10 cellular contexts compared by ENCODE assay signal in genomic region chr17:77449373-77449907, GRCh38.
A peak's percentile ranks its signal among the peaks of the same experiment; 100 is the strongest.
DNase-seq lines count a peak whose midpoint lies in the region; ATAC-seq, FAIRE-seq and TF ChIP-seq lines count a peak whose summit lies in the region.
"Had no signal": no experiment of that assay in that cellular context is flagged by ENCODE, and none has a peak within 500 bp of the region (broad histone marks: within the 10 kb centered on the region; RNA-seq: fewer than 3 reads in every experiment).

No MANE protein-coding gene starts in this region.

- peak overlapping the region; percentile 99 for H3K4me2 ChIP-seq in BLaER1
- peak overlapping the region; percentile 89 for H3K4me2 ChIP-seq in neural progenitor cell

- no peaks in the 10 kb centered on the region for H3K9me3 ChIP-seq in BLaER1
- H3K9me3 ChIP-seq in NT2/D1 (ENCODE audit: insufficient read depth, low read length), result no peaks in the 10 kb centered on the region
- H3K9me3 ChIP-seq in neural progenitor cell (ENCODE audit: low read depth), result no peaks in the 10 kb centered on the region

- no peak for TF ChIP-seq POLR2A in GM12892 (IDR thresholded peaks at IDR 0.05; ENCODE audit: low read depth, low read length)

- H2AFZ ChIP-seq in neural progenitor cell (replicated peaks), result no peak overlapping the region

- H3K4me1 Mint-ChIP-seq in dendritic cell treated with granulocyte-macrophage colony-stimulating factor and Interleukin-4, amounts not matched to agents 40 ng/mL and 50 ng/mL, for 4 days (ENCODE audit: low read depth), result peaks cover 91% of the 10 kb centered on the region
- peaks cover 66% of the 10 kb centered on the region for H3K4me1 Mint-ChIP-seq in neural progenitor cell

- no peaks in the 10 kb centered on the region for H3K27me3 Mint-ChIP-seq in dendritic cell treated with granulocyte-macrophage colony-stimulating factor and Interleukin-4, amounts not matched to agents 40 ng/mL and 50 ng/mL, for 4 days
- H3K27me3 Mint-ChIP-seq in neural progenitor cell (ENCODE audit: insufficient read depth, low read depth), result peaks cover 6% of the 10 kb centered on the region

- H3K27ac Mint-ChIP-seq in dendritic cell treated with granulocyte-macrophage colony-stimulating factor and Interleukin-4, amounts not matched to agents 40 ng/mL and 50 ng/mL, for 4 days, result peak overlapping the region; percentile 81
- peak overlapping the region; percentile 95 for H3K27ac Mint-ChIP-seq in neural progenitor cell

- DNase-seq in NT2/D1 (ENCODE audit: low read depth, low spot score), result no peak
- DNase-seq in neural progenitor cell (ENCODE audit: low spot score), result no peak
- DNase-seq in posterior vena cava (ENCODE audit: low spot score), result no peak
- no peak for DNase-seq in GM12892 (ENCODE audit: insufficient read length)
- DNase-seq in ACHN, result no peak
- DNase-seq: NCI-H1092 had no signal

- H3K36me3 ChIP-seq in BLaER1 (peaks cover 8% of the 10 kb centered on the region; the same call in 1 of the 2 replicates), NT2/D1 (ENCODE audit: insufficient read depth, insufficient read length, low read length) (peaks cover 19% of the 10 kb centered on the region), neural progenitor cell (no peaks in the 10 kb centered on the region)

- FAIRE-seq in GM12892 (lab: Jason Lieb, UNC), result no peak
- FAIRE-seq: TTC549 had no signal

- H3K4me3 ChIP-seq in BLaER1, result peak overlapping the region; percentile 89
- H3K4me3 ChIP-seq in NT2/D1 (ENCODE audit: insufficient read length, low read depth), result no peak overlapping the region
- no peak overlapping the region for H3K4me3 ChIP-seq in neural progenitor cell

- H3K9me3 Mint-ChIP-seq in dendritic cell treated with granulocyte-macrophage colony-stimulating factor and Interleukin-4, amounts not matched to agents 40 ng/mL and 50 ng/mL, for 4 days, result no peaks in the 10 kb centered on the region
- peaks cover 2% of the 10 kb centered on the region for H3K9me3 Mint-ChIP-seq in neural progenitor cell

- H3K27ac ChIP-seq in BLaER1, result peak overlapping the region; percentile 99
- H3K27ac ChIP-seq in neural progenitor cell, result peak overlapping the region; percentile 48

- H3K27me3 ChIP-seq in BLaER1, result no peaks in the 10 kb centered on the region
- H3K27me3 ChIP-seq in NT2/D1 (ENCODE audit: insufficient read depth, insufficient read length), result no peaks in the 10 kb centered on the region
- H3K27me3 ChIP-seq in neural progenitor cell, result no peaks in the 10 kb centered on the region

- in situ Hi-C loops in ACHN (cut with HindIII; ENCODE audit: low pct_ligation_motif_present, low pct_unique_long_range_greater_than_20kb, low sequenced_read_pairs), result loop anchor here (25.0 kb wide), 1 partner anchor 112 kb away; no protein-coding TSS in a partner anchor

- intact Hi-C loops in dendritic cell treated with granulocyte-macrophage colony-stimulating factor and Interleukin-4, amounts not matched to agents 40 ng/mL and 50 ng/mL, for 4 days (cut with micrococcal nuclease), result no loop called here
- intact Hi-C loops in posterior vena cava (cut with DNase I), result no loop called here

- peaks cover 90% of the 10 kb centered on the region for H3K79me2 ChIP-seq in neural progenitor cell (ENCODE audit: low read depth)

- H3F3A ChIP-seq in neural progenitor cell (ENCODE audit: low read depth), result peaks cover 42% of the 10 kb centered on the region

- H3K9ac ChIP-seq in BLaER1 (peak overlapping the region; percentile 98), NT2/D1 (ENCODE audit: insufficient read length, low read depth) (peak overlapping the region; percentile 93), neural progenitor cell (no peak overlapping the region)

- H3K4me1 ChIP-seq in BLaER1, result peaks cover 87% of the 10 kb centered on the region
- peaks cover 28% of the 10 kb centered on the region for H3K4me1 ChIP-seq in NT2/D1 (ENCODE audit: insufficient read depth, insufficient read length)
- peaks cover 44% of the 10 kb centered on the region for H3K4me1 ChIP-seq in neural progenitor cell

- no peak for ATAC-seq in GM19351 (IDR thresholded peaks at IDR 0.05; ENCODE audit: unreplicated experiment)

- TF ChIP-seq CTCF in neural progenitor cell (IDR thresholded peaks at IDR 0.05), result no peak

- H3K36me3 Mint-ChIP-seq in dendritic cell treated with granulocyte-macrophage colony-stimulating factor and Interleukin-4, amounts not matched to agents 40 ng/mL and 50 ng/mL, for 4 days (ENCODE audit: low read depth), result peaks cover 42% of the 10 kb centered on the region
- peaks cover 6% of the 10 kb centered on the region for H3K36me3 Mint-ChIP-seq in neural progenitor cell

- H4K20me1 ChIP-seq in BLaER1 (peaks cover 18% of the 10 kb centered on the region), neural progenitor cell (ENCODE audit: low read depth) (peaks cover 74% of the 10 kb centered on the region)

- H3K4me3 Mint-ChIP-seq in dendritic cell treated with granulocyte-macrophage colony-stimulating factor and Interleukin-4, amounts not matched to agents 40 ng/mL and 50 ng/mL, for 4 days, result peak overlapping the region; percentile 74
- peak overlapping the region; percentile 93 for H3K4me3 Mint-ChIP-seq in neural progenitor cell
